Comparison of ENCODE assay signal across 9 cellular contexts in the genomic region with DNA sequence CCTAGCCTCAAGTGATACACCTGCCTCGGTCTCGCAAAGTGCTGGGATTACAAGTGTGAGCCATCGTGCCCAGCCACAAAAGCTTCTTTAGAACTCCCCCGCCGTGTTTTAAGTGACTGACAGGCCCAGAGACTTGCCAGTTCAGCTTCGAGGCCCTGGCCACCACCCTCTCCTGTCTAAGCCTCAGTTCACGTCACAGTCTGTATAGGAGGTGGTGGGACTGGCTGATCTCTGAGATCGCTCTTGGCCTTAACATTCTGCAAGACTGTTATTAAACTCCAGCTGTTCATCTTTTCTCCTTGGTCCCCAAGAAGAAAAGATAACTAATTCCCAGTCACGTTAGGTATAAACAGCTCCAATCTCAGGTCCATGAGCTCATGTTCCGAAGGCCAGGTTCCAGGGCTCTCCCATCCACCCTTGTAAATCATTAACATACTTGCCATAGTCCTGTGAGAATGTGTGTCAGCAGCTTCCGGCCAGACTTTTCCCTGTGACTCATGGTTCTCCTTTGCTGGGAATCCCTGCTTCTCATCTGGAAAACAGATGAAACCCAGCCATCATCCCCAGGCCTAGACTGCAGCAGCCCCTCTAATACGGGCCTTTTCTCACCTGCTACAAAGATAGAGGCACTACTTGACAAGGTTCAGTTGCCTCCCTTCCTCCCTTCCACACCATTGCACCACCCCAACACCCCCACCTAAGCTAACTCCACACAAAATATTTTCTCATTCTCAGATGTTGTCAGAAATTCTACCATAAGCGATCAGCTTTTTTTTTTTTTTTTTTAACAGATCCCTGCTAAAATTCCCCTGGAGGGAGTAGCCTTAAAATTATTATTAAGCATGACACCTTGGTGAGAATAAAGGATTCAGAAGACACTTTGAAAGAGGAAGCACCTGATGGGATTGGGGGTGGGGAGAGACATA. TPM values are rescaled to one million over a fixed set of nuclear protein-coding genes. Genes with fewer than 3 reads are reported as not detected.
DNase-seq lines count a peak whose midpoint lies in the region; FAIRE-seq and TF ChIP-seq lines count a peak whose summit lies in the region.
"Had no signal": no experiment of that assay in that cellular context is flagged by ENCODE, and none has a peak within 500 bp of the region (broad histone marks: within the 10 kb centered on the region; RNA-seq: fewer than 3 reads in every experiment).

No MANE protein-coding gene starts in this region.

- no peak overlapping the region for H2BK120ac ChIP-seq in H1 (replicated peaks; ENCODE audit: low read depth, low read length)

- H3K4me3 ChIP-seq in AG10803 (ENCODE audit: low read length) (no peak overlapping the region), H1 (ENCODE audit: extremely low read depth in 1 of 4, insufficient read depth in 2 of 4, low read depth in 3 of 4, low read length in 4 of 4) (no peak overlapping the region), muscle layer of duodenum (ENCODE audit: low read depth in 1 of 2, low read length in 2 of 2) (no peak overlapping the region)

- H3K4me1 ChIP-seq in H1 (replicated peaks in 1 of 4; ENCODE audit: control insufficient read depth in 3 of 4, insufficient read depth in 4 of 4, low read length in 3 of 4), result peaks cover 2 to 6% (median 4%) of the 10 kb centered on the region in 4 experiments; a peak in 6 of 7 replicates
- peaks cover under 1 to 12% of the 10 kb centered on the region in 2 donors for H3K4me1 ChIP-seq in muscle layer of duodenum (ENCODE audit: control insufficient read depth in 1 of 2, insufficient read depth in 2 of 2, low read length in 2 of 2)

- H4K5ac ChIP-seq in H1 (ENCODE audit: insufficient read length, low read depth, low read length), result no peak overlapping the region

- no peak overlapping the region for H2BK20ac ChIP-seq in H1 (ENCODE audit: low read length)

- WGBS in H1 (ENCODE audit: extremely low coverage in 1 of 2, insufficient coverage in 1 of 2, insufficient read length in 1 of 2, insufficient replicate concordance in 2 of 2, low coverage in 1 of 2, low lambda C conversion rate in 2 of 2, missing lambda C conversion rate in 1 of 2), 2 experiments, result 89% methylated on average over 12 of the region's 13 CpGs; no CpG with 5 or more reads in 1 of the 2 experiments

- H3K27ac ChIP-seq in H1 (ENCODE audit: low read depth, low read length) (no peak overlapping the region), muscle layer of duodenum (ENCODE audit: low read length) (peak overlapping the region; percentile 64)

- peak overlapping the region; percentile 40; the same call in 1 of the 2 replicates for H2BK15ac ChIP-seq in H1 (ENCODE audit: low read length)

- no peaks in the 10 kb centered on the region for H3K79me1 ChIP-seq in H1 (ENCODE audit: low read depth, low read length)

- TF ChIP-seq EP300 in H1 (IDR thresholded peaks at IDR 0.05; ENCODE audit: borderline replicate concordance in 1 of 2, low read depth in 2 of 2, low read length in 2 of 2), result no peak

- H3K14ac ChIP-seq in H1 (ENCODE audit: insufficient read length), result no peak overlapping the region

- H4K20me1 ChIP-seq in H1 (replicated peaks in 1 of 2; ENCODE audit: control insufficient read depth in 1 of 2, insufficient read depth in 2 of 2, low read length in 2 of 2), result no peaks in the 10 kb centered on the region

- no peak overlapping the region for H4K91ac ChIP-seq in H1 (replicated peaks; ENCODE audit: insufficient read length, low read length)

- no peak for FAIRE-seq in H1 (lab: Jason Lieb, UNC)

- H3K36me3 ChIP-seq in H1 (ENCODE audit: control insufficient read depth in 2 of 4, insufficient read depth in 4 of 4, low read length in 3 of 4) (no peaks in the 10 kb centered on the region), muscle layer of duodenum (ENCODE audit: control insufficient read depth in 1 of 2, insufficient read depth in 2 of 2, low read length in 2 of 2) (no peaks in the 10 kb centered on the region)

- DNase-seq in AG10803 (ENCODE audit: low read depth) (peak; percentile 97), M059J (ENCODE audit: low read depth) (peak; percentile 89), H1 (ENCODE audit: low read depth in 1 of 2, low spot score in 2 of 2) (no peak), NCI-H1092 treated with DMSO at 0.1 percent for 48 hours (lab: John Stamatoyannopoulos, UW) (no peak), NCI-H2081 (lab: John Stamatoyannopoulos, UW) (no peak), DMS114 treated with DMSO at 0.1 percent for 48 hours (lab: John Stamatoyannopoulos, UW; ENCODE audit: unreplicated experiment) (no peak), SKM-1 treated with dmso at 0.1 percent for 144 hours (lab: John Stamatoyannopoulos, UW; ENCODE audit: unreplicated experiment) (no peak)
- DNase-seq: activated naive CD8-positive, alpha-beta T cell treated with anti-CD3 and anti-CD28 coated beads, Interleukin-2, amount 10 ng/mL, durations not matched to agents 7 days and 5 days had no signal

- H4K8ac ChIP-seq in H1 (ENCODE audit: extremely low read depth, insufficient read depth, low read length), result no peak overlapping the region

- H2AK5ac ChIP-seq in H1 (ENCODE audit: low read depth, low read length), result 0 out of 2 replicates have a peak overlapping the region, but pooled peaks have one; percentile 65

- H2BK5ac ChIP-seq in H1 (ENCODE audit: low read depth, low read length), result no peak overlapping the region

- CTCF ChIA-PET in H1 (lab: Charles Lee; ENCODE audit: partially characterized antibody), result interaction anchor here (0.7 to 1.2 kb wide), 4 partner anchors 8 to 407 kb away, joined by 3 to 5 read pairs (median 3); no protein-coding TSS in a partner anchor

- no peak overlapping the region for H3K4ac ChIP-seq in H1 (replicated peaks; ENCODE audit: insufficient read length, low read depth, low read length)

- H3K9ac ChIP-seq in H1 (replicated peaks in 1 of 4; ENCODE audit: extremely low read depth in 1 of 4, low read depth in 3 of 4, low read length in 3 of 4), result no peak overlapping the region

- H2AFZ ChIP-seq in H1 (ENCODE audit: low read length), result no peak overlapping the region

- H3K23ac ChIP-seq in H1 (ENCODE audit: insufficient read length), result no peak overlapping the region

- no peak overlapping the region for H3K4me2 ChIP-seq in H1 (ENCODE audit: insufficient read depth in 1 of 2, low read depth in 2 of 2, low read length in 2 of 2)

- no peaks in the 10 kb centered on the region for H3K9me3 ChIP-seq in H1 (ENCODE audit: insufficient read depth in 2 of 2, low read depth in 1 of 2, low read length in 1 of 2)
- H3K9me3 ChIP-seq in muscle layer of duodenum (ENCODE audit: control insufficient read depth in 1 of 2, low read length in 2 of 2), result no peaks in the 10 kb centered on the region

- H3K27me3 ChIP-seq in H1 (replicated peaks in 1 of 4; ENCODE audit: control insufficient read depth in 3 of 4, extremely low read depth in 1 of 4, insufficient read depth in 3 of 4, low read length in 3 of 4) (no peaks in the 10 kb centered on the region), muscle layer of duodenum (ENCODE audit: low read depth, low read length) (no peaks in the 10 kb centered on the region)

- no peak for TF ChIP-seq RAD21 in H1 (IDR thresholded peaks at IDR 0.05 in 1 of 2, conservative IDR thresholded peaks at IDR 0.05 in 1 of 2; ENCODE audit: low read depth in 2 of 2, low read length in 2 of 2)

- TF ChIP-seq POLR2A in H1 (IDR thresholded peaks at IDR 0.05; ENCODE audit: control extremely low read depth in 1 of 2, low read depth in 2 of 2, low read length in 2 of 2), result no peak

- TF ChIP-seq CTCF in AG10803 (conservative IDR thresholded peaks at IDR 0.05; ENCODE audit: low read length) (no peak), H1 (IDR thresholded peaks at IDR 0.05; ENCODE audit: control extremely low read depth in 1 of 3, insufficient read depth in 1 of 3, low read depth in 1 of 3, low read length in 3 of 3) (no peak)

- H3K23me2 ChIP-seq in H1 (ENCODE audit: low read depth, low read length), result peaks cover under 1% of the 10 kb centered on the region

- POLR2A ChIA-PET in H1 (lab: Charles Lee; ENCODE audit: partially characterized antibody), result interaction anchor here (1.2 to 2.1 kb wide), 2 partner anchors 17 to 58 kb away, joined by 3 to 5 read pairs; no protein-coding TSS in a partner anchor

- no peak overlapping the region for H3K18ac ChIP-seq in H1 (ENCODE audit: extremely low read depth, low read length)

- no peak overlapping the region for H3K56ac ChIP-seq in H1 (replicated peaks; ENCODE audit: insufficient read length, low read depth, low read length)

- H2BK12ac ChIP-seq in H1 (ENCODE audit: low read depth, low read length), result no peak overlapping the region

- H3K79me2 ChIP-seq in H1 (ENCODE audit: control insufficient read depth in 1 of 2, insufficient read depth in 2 of 2, low read length in 2 of 2), result no peaks in the 10 kb centered on the region

TF ChIP-seq in H1, 55 proteins besides CTCF, POLR2A, EP300 and RAD21 (continues in another document):
- TF ChIP-seq FOSL1 (IDR thresholded peaks at IDR 0.05; ENCODE audit: insufficient read depth, low read depth, low read length), result no peak
- TF ChIP-seq NRF1 (IDR thresholded peaks at IDR 0.05; ENCODE audit: low read depth, low read length), result no peak
- no peak for TF ChIP-seq SP4 (IDR thresholded peaks at IDR 0.05; ENCODE audit: low read length)
- no peak for TF ChIP-seq TCF12 (IDR thresholded peaks at IDR 0.05; ENCODE audit: low read depth, low read length)

RNA-seq across cellular contexts. Expression of a gene that starts 5.6 kb away (rescaled TPM):
- total RNA-seq in M059J (2014; rRNA removed; shearing (Covaris generic)), result 19.1 and 27.5 TPM in 2 replicates
- 61.9 and 65.3 TPM in 2 replicates for total RNA-seq in H1 (2021; fragmentation: NEBNext Ultra II Directional; extraction: Animal tissue kit (Norgen Biotek cat#: 25700))
- polyA plus RNA-seq in H1 (2011; rRNA removed), result 66.1 and 95.4 TPM in 2 replicates
- 66.9 TPM for polyA plus RNA-seq in H1 (2011; cell fraction: cytosol; rRNA removed)
- polyA plus RNA-seq in H1 (2011; cell fraction: nucleus; rRNA removed), result 77.9 TPM
- 37.4 to 53.7 TPM (median 45.5 TPM) in 4 replicates for polyA plus RNA-seq in H1 (2012, experiment 1 of 2)
- polyA plus RNA-seq in H1 (2012, experiment 2 of 2), result 32.4 TPM
- 50.5 TPM for polyA plus RNA-seq in H1 (2013, experiment 1 of 2)
- polyA plus RNA-seq in H1 (2013, experiment 2 of 2), result 53.3 TPM
- polyA minus RNA-seq in H1 (2011; rRNA and poly(A)+ RNA removed), result 25.2 and 28.4 TPM in 2 replicates
- polyA minus RNA-seq in H1 (2011; cell fraction: cytosol; rRNA and poly(A)+ RNA removed), result 27.8 TPM
- 14.2 TPM for polyA minus RNA-seq in H1 (2011; cell fraction: nucleus; rRNA and poly(A)+ RNA removed)

RNA-seq across cellular contexts. Expression of a gene that starts 38.4 kb away (rescaled TPM):
- total RNA-seq in M059J (2014; rRNA removed; shearing (Covaris generic)), result not detected in 2 replicates
- total RNA-seq in H1 (2021; fragmentation: NEBNext Ultra II Directional; extraction: Animal tissue kit (Norgen Biotek cat#: 25700)), result 0.35 TPM in 1 of 2 replicates, not detected in the other
- 1.7 and 2.4 TPM in 2 replicates for polyA plus RNA-seq in H1 (2011; rRNA removed)
- 0.62 TPM for polyA plus RNA-seq in H1 (2011; cell fraction: cytosol; rRNA removed)
- polyA plus RNA-seq in H1 (2011; cell fraction: nucleus; rRNA removed), result 1.3 TPM
- 0.42 to 1.5 TPM (median 0.70 TPM) in 3 of 4 replicates, not detected in the other for polyA plus RNA-seq in H1 (2012, experiment 1 of 2)
- 0.41 TPM for polyA plus RNA-seq in H1 (2012, experiment 2 of 2)
- 0.39 TPM for polyA plus RNA-seq in H1 (2013, experiment 1 of 2)
- polyA plus RNA-seq in H1 (2013, experiment 2 of 2), result 0.18 TPM
- polyA minus RNA-seq in H1 (2011; rRNA and poly(A)+ RNA removed), result 0.39 and 0.54 TPM in 2 replicates
- not detected for polyA minus RNA-seq in H1 (2011; cell fraction: cytosol; rRNA and poly(A)+ RNA removed)
- polyA minus RNA-seq in H1 (2011; cell fraction: nucleus; rRNA and poly(A)+ RNA removed), result 0.80 TPM
- total RNA-seq: activated naive CD8-positive, alpha-beta T cell treated with anti-CD3 and anti-CD28 coated beads, Interleukin-2, amount 10 ng/mL, durations not matched to agents 7 days and 5 days had no signal

Comparison
In these comparisons a context has a peak if more than half of its experiments do, and no peak if none do; other contexts are left out.
1. DNase-seq: peak in AG10803 (single experiment) and M059J (single experiment); none in H1 (0 of 2), NCI-H1092 treated with DMSO at 0.1 percent for 48 hours (single experiment), NCI-H2081 (0 of 2), DMS114 treated with DMSO at 0.1 percent for 48 hours (single experiment) and SKM-1 treated with dmso at 0.1 percent for 144 hours (single experiment).